11 cellular contexts compared by ENCODE assay signal in genomic region chr13:49858183-49858856, GRCh38.
DNase-seq lines count a peak whose midpoint lies in the region; ATAC-seq, FAIRE-seq and TF ChIP-seq lines count a peak whose summit lies in the region.
"Had no signal": no experiment of that assay in that cellular context is flagged by ENCODE, and none has a peak within 500 bp of the region (broad histone marks: within the 10 kb centered on the region; RNA-seq: fewer than 3 reads in every experiment).

No MANE protein-coding gene starts in this region.

- TF ChIP-seq CTCF in fibroblast of mammary gland (conservative IDR thresholded peaks at IDR 0.05; ENCODE audit: control insufficient read depth, insufficient read depth, low read depth, low read length) (no peak), A673 (conservative IDR thresholded peaks at IDR 0.05; ENCODE audit: low read depth, low read length) (no peak), dorsolateral prefrontal cortex (IDR thresholded peaks at IDR 0.05 in 54 of 56, conservative IDR thresholded peaks at IDR 0.05 in 2 of 56; ENCODE audit: low read depth in 1 of 56, partially characterized antibody in 56 of 56) (no peak)

- H3K4me1 ChIP-seq in A673 (ENCODE audit: insufficient read depth, low read length, poor library complexity, severe bottlenecking): no peaks in the 10 kb centered on the region

- H3K27me3 ChIP-seq in A673 (replicated peaks; ENCODE audit: insufficient read depth, low read depth, low read length, poor library complexity): no peaks in the 10 kb centered on the region
- H3K27me3 ChIP-seq in dorsolateral prefrontal cortex: no peaks in the 10 kb centered on the region

- intact Hi-C loops in A673 (cut with micrococcal nuclease; ENCODE audit: unreplicated experiment): no loop called here
- intact Hi-C loops in dorsolateral prefrontal cortex (cut with DNase I): no loop called here

- peak; percentile 65 for DNase-seq in Daoy (ENCODE audit: low read depth)
- DNase-seq in RCC 7860 (ENCODE audit: low spot score): peak; percentile 66
- DNase-seq in fibroblast of mammary gland (ENCODE audit: low read depth): peak; percentile 98
- DNase-seq in renal cortical epithelial cell (ENCODE audit: low read depth): peak; percentile 94
- DNase-seq in A673 (ENCODE audit: low spot score): no peak
- no peak for DNase-seq in stimulated activated CD4-positive, alpha-beta T cell treated with anti-CD3 and anti-CD28 coated beads, Interleukin-1b, Interleukin-23, amount 100 ng/mL, for 48 hours
- DNase-seq in dorsolateral prefrontal cortex: no peak
- DNase-seq: activated T-cell treated with anti-CD3 and anti-CD28 coated beads, Interleukin-2, amount 50 U/mL, for 4 hours; NCI-H1417 treated with DMSO at 0.1 percent for 48 hours had no signal

- H3K9me3 ChIP-seq in A673 (ENCODE audit: low read depth, low read length, poor library complexity, severe bottlenecking): no peaks in the 10 kb centered on the region

- H3K4me3 ChIP-seq in fibroblast of mammary gland (ENCODE audit: control insufficient read depth, low read depth, low read length): no peak overlapping the region
- H3K4me3 ChIP-seq in A673 (ENCODE audit: low read depth, low read length, poor library complexity, severe bottlenecking): no peak overlapping the region
- H3K4me3 ChIP-seq in dorsolateral prefrontal cortex: no peak overlapping the region

- no TSS peak for BruUV-seq in A673 (replicated peaks; lab: Mats Ljungman, UMichigan)

- no peak overlapping the region for H3K27ac ChIP-seq in A673 (ENCODE audit: low read depth, low read length, poor library complexity, severe bottlenecking)
- no peak overlapping the region for H3K27ac ChIP-seq in dorsolateral prefrontal cortex

- no peak for ATAC-seq in HG02973 (IDR thresholded peaks at IDR 0.05; ENCODE audit: unreplicated experiment)
- ATAC-seq: activated T-cell treated with anti-CD3 and anti-CD28 coated beads, Interleukin-2, amount 50 U/mL, for 4 hours had no signal

- FAIRE-seq in RCC 7860 (lab: Jason Lieb, UNC): no peak
- FAIRE-seq: endometrium had no signal

- no peaks in the 10 kb centered on the region for H3K36me3 ChIP-seq in A673 (ENCODE audit: insufficient read depth, low read length, poor library complexity, severe bottlenecking)

- CTCF ChIA-PET in A673 (lab: Charles Lee): no interaction called here

- POLR2A ChIA-PET in A673 (lab: Charles Lee; ENCODE audit: low non-redundant PET): no interaction called here

Comparison
In these comparisons a context has a peak if more than half of its experiments do, and no peak if none do; other contexts are left out.
1. DNase-seq: peak in Daoy (single experiment), RCC 7860 (single experiment), fibroblast of mammary gland (single experiment) and renal cortical epithelial cell (single experiment); none in A673 (single experiment), stimulated activated CD4-positive, alpha-beta T cell treated with anti-CD3 and anti-CD28 coated beads, Interleukin-1b, Interleukin-23, amount 100 ng/mL, for 48 hours (single experiment) and dorsolateral prefrontal cortex (0 of 10).